ENCODE assay signal across 8 cellular contexts in genomic region chr1:41313661-41314131, GRCh38. TPM values are rescaled to one million over a fixed set of nuclear protein-coding genes. Genes with fewer than 3 reads are reported as not detected.
A peak's percentile ranks its signal among the peaks of the same experiment; 100 is the strongest.
DNase-seq lines count a peak whose midpoint lies in the region; ATAC-seq and TF ChIP-seq lines count a peak whose summit lies in the region.

No MANE protein-coding gene starts in this region.

- peaks cover 21 to 40% of the 10 kb centered on the region in 2 donors for H3K4me1 Mint-ChIP-seq in natural killer cell
- peaks cover 7% of the 10 kb centered on the region in 2 donors for H3K4me1 Mint-ChIP-seq in natural killer cell treated with Interleukin-12 subunit alpha and Interleukin-12 subunit beta and Interleukin-15 and Interleukin-18, amount 100 ng/mL, for 72 hours (ENCODE audit: low read depth in 2 of 2)

- H3K4me1 ChIP-seq in SJCRH30 (peaks cover 7% of the 10 kb centered on the region), gastroesophageal sphincter (peaks cover 0 to 36% (median 12%) of the 10 kb centered on the region in 3 donors), stomach smooth muscle (ENCODE audit: control insufficient read depth, insufficient read depth, low read length) (peaks cover 31% of the 10 kb centered on the region)

- H3K36me3 Mint-ChIP-seq in natural killer cell = no peaks in the 10 kb centered on the region
- no peaks in the 10 kb centered on the region for H3K36me3 Mint-ChIP-seq in natural killer cell treated with Interleukin-12 subunit alpha and Interleukin-12 subunit beta and Interleukin-15 and Interleukin-18, amount 100 ng/mL, for 72 hours

- TF ChIP-seq CTCF in natural killer cell (IDR thresholded peaks at IDR 0.05) (peak; percentile 49), gastroesophageal sphincter (IDR thresholded peaks at IDR 0.05) (peak in 3 of 4 experiments; percentile 33 to 46 (median 43))

- DNase-seq in natural killer cell (no peak), SJCRH30 (peak; percentile 58 to 81), superior temporal gyrus (ENCODE audit: extremely low spot score) (no peak)
- no peak for DNase-seq in natural killer cell treated with Interleukin-12 subunit alpha and Interleukin-12 subunit beta and Interleukin-15 and Interleukin-18, amount 100 ng/mL, for 72 hours (ENCODE audit: low spot score)

- H3K27ac ChIP-seq in SJCRH30 (no peak overlapping the region), gastroesophageal sphincter (peak overlapping the region; percentile 60 to 74 (median 67)), stomach smooth muscle (ENCODE audit: low read length) (peak overlapping the region; percentile 80)

- no peak for TF ChIP-seq POLR2A in gastroesophageal sphincter (IDR thresholded peaks at IDR 0.05)
- no peak for TF ChIP-seq POLR2A in GM18505 (IDR thresholded peaks at IDR 0.05; ENCODE audit: borderline replicate concordance, extremely low read depth, insufficient read depth, insufficient read length)

- H3K27ac Mint-ChIP-seq in natural killer cell = no peak overlapping the region
- no peak overlapping the region for H3K27ac Mint-ChIP-seq in natural killer cell treated with Interleukin-12 subunit alpha and Interleukin-12 subunit beta and Interleukin-15 and Interleukin-18, amount 100 ng/mL, for 72 hours

- no peaks in the 10 kb centered on the region for H3K36me3 ChIP-seq in SJCRH30
- H3K36me3 ChIP-seq in gastroesophageal sphincter = no peaks in the 10 kb centered on the region
- no peaks in the 10 kb centered on the region for H3K36me3 ChIP-seq in stomach smooth muscle (ENCODE audit: control insufficient read depth in 2 of 2, insufficient read depth in 2 of 2, low read length in 2 of 2)

- peak in 1 of 3 donors; percentile 41 for ATAC-seq in natural killer cell
- no peak for ATAC-seq in natural killer cell treated with Interleukin-12 subunit alpha and Interleukin-12 subunit beta and Interleukin-15 and Interleukin-18, amount 100 ng/mL, for 72 hours
- peak; percentile 54 for ATAC-seq in gastroesophageal sphincter
- no peak for ATAC-seq in GM18505 (IDR thresholded peaks at IDR 0.05; ENCODE audit: unreplicated experiment)
- no peak for ATAC-seq in HG02571 (IDR thresholded peaks at IDR 0.05; ENCODE audit: unreplicated experiment)

- H3K4me3 Mint-ChIP-seq in natural killer cell = no peak overlapping the region
- H3K4me3 Mint-ChIP-seq in natural killer cell treated with Interleukin-12 subunit alpha and Interleukin-12 subunit beta and Interleukin-15 and Interleukin-18, amount 100 ng/mL, for 72 hours = no peak overlapping the region

- H3K4me3 ChIP-seq in SJCRH30 (no peak overlapping the region), gastroesophageal sphincter (no peak overlapping the region), stomach smooth muscle (ENCODE audit: low read length in 2 of 2) (peak overlapping the region; percentile 2 to 35)

- 66 to 73% methylated on average over 3 to 5 of the region's 7 CpGs for WGBS in gastroesophageal sphincter (ENCODE audit: low coverage in 1 of 2), 2 donors

- H3K27me3 Mint-ChIP-seq in natural killer cell (ENCODE audit: low read depth in 2 of 2) = peaks cover 0 to 4% of the 10 kb centered on the region in 2 donors
- peaks cover 0 to 4% of the 10 kb centered on the region in 2 donors for H3K27me3 Mint-ChIP-seq in natural killer cell treated with Interleukin-12 subunit alpha and Interleukin-12 subunit beta and Interleukin-15 and Interleukin-18, amount 100 ng/mL, for 72 hours

- H3K27me3 ChIP-seq in SJCRH30 (no peaks in the 10 kb centered on the region), gastroesophageal sphincter (no peaks in the 10 kb centered on the region), stomach smooth muscle (ENCODE audit: control insufficient read depth in 1 of 2, insufficient read depth in 2 of 2, low read length in 2 of 2) (no peaks in the 10 kb centered on the region)

- H3K9ac ChIP-seq in stomach smooth muscle (ENCODE audit: low read length in 2 of 2) = peak overlapping the region; percentile 13 to 51

- TF ChIP-seq EP300 in gastroesophageal sphincter (IDR thresholded peaks at IDR 0.05) = no peak

- intact Hi-C loops in natural killer cell (cut with micrococcal nuclease) = no loop called here

- H3K9me3 Mint-ChIP-seq in natural killer cell = no peaks in the 10 kb centered on the region
- no peaks in the 10 kb centered on the region for H3K9me3 Mint-ChIP-seq in natural killer cell treated with Interleukin-12 subunit alpha and Interleukin-12 subunit beta and Interleukin-15 and Interleukin-18, amount 100 ng/mL, for 72 hours

- no peaks in the 10 kb centered on the region for H3K9me3 ChIP-seq in SJCRH30 (replicated peaks)
- H3K9me3 ChIP-seq in gastroesophageal sphincter = no peaks in the 10 kb centered on the region
- H3K9me3 ChIP-seq in stomach smooth muscle (ENCODE audit: control insufficient read depth in 2 of 2, low read length in 2 of 2) = no peaks in the 10 kb centered on the region

RNA-seq across cellular contexts. Expression of gene FOXO6, which starts 47.5 kb away (rescaled TPM):
- total RNA-seq in natural killer cell (1 to 10 TPM; 1.2 to 3.3 (median 1.7) TPM), gastroesophageal sphincter (1 to 10 TPM in 3 of 4 donors, under 1 TPM in 1; 0.27 to 2.2 (median 1.9) TPM)
- not detected for total RNA-seq in natural killer cell treated with Interleukin-12 subunit alpha and Interleukin-12 subunit beta and Interleukin-15 and Interleukin-18, amount 100 ng/mL, for 72 hours
- total RNA-seq in SJCRH30 (2014; rRNA removed; shearing (Covaris generic)) = 11.9 and 12.9 TPM in 2 replicates

Comparison
In these comparisons a context has a peak if more than half of its experiments do, and no peak if none do; other contexts are left out.
1. DNase-seq: peak in SJCRH30 (2 of 2); none in natural killer cell (single experiment), natural killer cell treated with Interleukin-12 subunit alpha and Interleukin-12 subunit beta and Interleukin-15 and Interleukin-18, amount 100 ng/mL, for 72 hours (single experiment) and superior temporal gyrus (single experiment).
2. H3K4me3 ChIP-seq: peak in stomach smooth muscle (2 of 2); none in SJCRH30 (single experiment) and gastroesophageal sphincter (0 of 2).